28 cellular contexts compared by ENCODE assay signal in genomic region chr19:5520501-5520900, GRCh38. TPM values are rescaled to one million over a fixed set of nuclear protein-coding genes. Genes with fewer than 3 reads are reported as not detected.
DNase-seq lines count a peak whose midpoint lies in the region; ATAC-seq, FAIRE-seq and TF ChIP-seq lines count a peak whose summit lies in the region.
"Had no signal": no experiment of that assay in that cellular context is flagged by ENCODE, and none has a peak within 500 bp of the region (broad histone marks: within the 10 kb centered on the region; RNA-seq: fewer than 3 reads in every experiment).

No MANE protein-coding gene starts in this region.

- no peak overlapping the region for H3K18ac ChIP-seq in H1 (ENCODE audit: extremely low read depth, low read length)

- peaks cover 18% of the 10 kb centered on the region for H3K9me3 Mint-ChIP-seq in activated CD4-positive, alpha-beta T cell treated with anti-CD3 and anti-CD28 coated beads, Interleukin-2, amount 10 ng/mL, durations not matched to agents 24 days and 14 days

- H3K27ac ChIP-seq in HCT116 (ENCODE audit: low read depth, low read length) (no peak overlapping the region), HEK293 (ENCODE audit: extremely low read depth, low read depth, low read length) (no peak overlapping the region), H1 (ENCODE audit: low read depth, low read length) (no peak overlapping the region), right cardiac atrium (ENCODE audit: low read length) (no peak overlapping the region)
- H3K27ac ChIP-seq: BLaER1 had no signal

- no peak overlapping the region for H3K4me2 ChIP-seq in HCT116 (ENCODE audit: low read length)
- H3K4me2 ChIP-seq in H1 (ENCODE audit: insufficient read depth in 1 of 2, low read depth in 2 of 2, low read length in 2 of 2): no peak overlapping the region
- H3K4me2 ChIP-seq: BLaER1 had no signal

- no peak overlapping the region for H4K91ac ChIP-seq in H1 (replicated peaks; ENCODE audit: insufficient read length, low read length)

- no peak overlapping the region for H3K56ac ChIP-seq in H1 (replicated peaks; ENCODE audit: insufficient read length, low read depth, low read length)

- ATAC-seq in HCT116: no peak
- no peak for ATAC-seq in right cardiac atrium
- ATAC-seq: GM12878 had no signal

- no peak overlapping the region for H4K5ac ChIP-seq in H1 (ENCODE audit: insufficient read length, low read depth, low read length)

- peaks cover 11% of the 10 kb centered on the region; the same call in 1 of the 2 replicates for H3K23me2 ChIP-seq in H1 (ENCODE audit: low read depth, low read length)

- no peak overlapping the region for H2BK15ac ChIP-seq in H1 (ENCODE audit: low read length)

- no peak overlapping the region for H2BK120ac ChIP-seq in H1 (replicated peaks; ENCODE audit: low read depth, low read length)

- H3K27ac Mint-ChIP-seq in activated CD4-positive, alpha-beta T cell treated with anti-CD3 and anti-CD28 coated beads, Interleukin-2, amount 10 ng/mL, durations not matched to agents 24 days and 14 days: no peak overlapping the region
- H3K27ac Mint-ChIP-seq: CD14-positive monocyte; CD4-positive, alpha-beta memory T cell; CD4-positive, CD25-positive, alpha-beta regulatory T cell; CD8-positive, alpha-beta memory T cell had no signal

- no peak overlapping the region for H4K8ac ChIP-seq in H1 (ENCODE audit: extremely low read depth, insufficient read depth, low read length)

- no peak overlapping the region for H3K9ac ChIP-seq in HCT116 (ENCODE audit: low read length)
- no peak overlapping the region for H3K9ac ChIP-seq in H1 (replicated peaks in 1 of 4; ENCODE audit: extremely low read depth in 1 of 4, low read depth in 3 of 4, low read length in 3 of 4)
- H3K9ac ChIP-seq: BLaER1 had no signal

- CTCF ChIA-PET in HCT116 (lab: Charles Lee) (no interaction called here), HEK293 (lab: Yijun Ruan, JAX) (interaction anchor here (1.8 kb wide), 1 partner anchor 15 kb away, joined by 6 read pairs; no protein-coding TSS in a partner anchor), H1 (lab: Charles Lee; ENCODE audit: partially characterized antibody) (interaction anchor here (1.0 to 9.3 kb wide), 7 partner anchors 13 to 143 kb away, joined by 3 to 112 read pairs (median 4); no protein-coding TSS in a partner anchor)

- H4K20me1 ChIP-seq in HCT116 (ENCODE audit: insufficient read depth) (no peaks in the 10 kb centered on the region), H1 (replicated peaks in 1 of 2; ENCODE audit: control insufficient read depth in 1 of 2, insufficient read depth in 2 of 2, low read length in 2 of 2) (peaks cover 0 to 3% of the 10 kb centered on the region in 2 experiments)
- H4K20me1 ChIP-seq: BLaER1 had no signal

- no peak overlapping the region for H3K23ac ChIP-seq in H1 (ENCODE audit: insufficient read length)

- H3K36me3 Mint-ChIP-seq in activated CD4-positive, alpha-beta T cell treated with anti-CD3 and anti-CD28 coated beads, Interleukin-2, amount 10 ng/mL, durations not matched to agents 24 days and 14 days (ENCODE audit: low read depth): peaks cover 1% of the 10 kb centered on the region
- H3K36me3 Mint-ChIP-seq: CD14-positive monocyte; CD4-positive, CD25-positive, alpha-beta regulatory T cell; CD8-positive, alpha-beta memory T cell had no signal

- H3K79me2 ChIP-seq in HCT116 (ENCODE audit: insufficient read depth, low read length) (no peaks in the 10 kb centered on the region), H1 (ENCODE audit: control insufficient read depth in 1 of 2, insufficient read depth in 2 of 2, low read length in 2 of 2) (no peaks in the 10 kb centered on the region)

- no peak for TF ChIP-seq CTCF in HCT116 (IDR thresholded peaks at IDR 0.05 in 2 of 3, conservative IDR thresholded peaks at IDR 0.05 in 1 of 3; ENCODE audit: borderline replicate concordance in 1 of 3, insufficient read depth in 1 of 3, low read depth in 2 of 3, low read length in 2 of 3)
- no peak for TF ChIP-seq CTCF in HEK293 (tag by site-specific recombination; IDR thresholded peaks at IDR 0.05)
- TF ChIP-seq CTCF in H1 (IDR thresholded peaks at IDR 0.05; ENCODE audit: control extremely low read depth in 1 of 3, insufficient read depth in 1 of 3, low read depth in 1 of 3, low read length in 3 of 3): no peak

- H3K9me3 ChIP-seq in HCT116 (ENCODE audit: control insufficient read depth in 1 of 2, insufficient read depth in 1 of 2, low read depth in 1 of 2, low read length in 2 of 2): peaks cover 5 to 25% of the 10 kb centered on the region in 2 experiments; a peak in 2 of 4 replicates
- no peaks in the 10 kb centered on the region for H3K9me3 ChIP-seq in HEK293 (ENCODE audit: control insufficient read depth, insufficient read depth, low read depth, low read length)
- H3K9me3 ChIP-seq in H1 (ENCODE audit: insufficient read depth in 2 of 2, low read depth in 1 of 2, low read length in 1 of 2): peaks cover 4 to 11% of the 10 kb centered on the region in 2 experiments; a peak in 2 of 4 replicates
- peaks cover 5% of the 10 kb centered on the region for H3K9me3 ChIP-seq in right cardiac atrium (ENCODE audit: control insufficient read depth, low read length)
- H3K9me3 ChIP-seq: BE2C had no signal

- H3K4ac ChIP-seq in H1 (replicated peaks; ENCODE audit: insufficient read length, low read depth, low read length): no peak overlapping the region

- H3K4me3 Mint-ChIP-seq in activated CD4-positive, alpha-beta T cell treated with anti-CD3 and anti-CD28 coated beads, Interleukin-2, amount 10 ng/mL, durations not matched to agents 24 days and 14 days: no peak overlapping the region
- H3K4me3 Mint-ChIP-seq: CD14-positive monocyte; CD4-positive, alpha-beta memory T cell; CD8-positive, alpha-beta memory T cell had no signal

- H3K4me1 Mint-ChIP-seq in activated CD4-positive, alpha-beta T cell treated with anti-CD3 and anti-CD28 coated beads, Interleukin-2, amount 10 ng/mL, durations not matched to agents 24 days and 14 days: no peaks in the 10 kb centered on the region
- H3K4me1 Mint-ChIP-seq: CD4-positive, alpha-beta memory T cell; CD8-positive, alpha-beta memory T cell had no signal

- no peak for TF ChIP-seq RAD21 in HCT116 (IDR thresholded peaks at IDR 0.05; ENCODE audit: low read depth)
- TF ChIP-seq RAD21 in H1 (IDR thresholded peaks at IDR 0.05 in 1 of 2, conservative IDR thresholded peaks at IDR 0.05 in 1 of 2; ENCODE audit: low read depth in 2 of 2, low read length in 2 of 2): no peak

- no peak overlapping the region for H2AK5ac ChIP-seq in H1 (ENCODE audit: low read depth, low read length)

- intact Hi-C loops in HCT116 (cut with micrococcal nuclease): no loop called here
- intact Hi-C loops in right cardiac atrium (cut with DNase I): no loop called here
- intact Hi-C loops in activated CD4-positive, alpha-beta T cell treated with anti-CD3 and anti-CD28 coated beads, Interleukin-2, amount 10 ng/mL, durations not matched to agents 24 days and 14 days (cut with micrococcal nuclease): no loop called here

- no peaks in the 10 kb centered on the region for H3K9me2 ChIP-seq in HCT116 (ENCODE audit: insufficient read depth)

- no peak overlapping the region for H2BK20ac ChIP-seq in H1 (ENCODE audit: low read length)

- H2BK12ac ChIP-seq in H1 (ENCODE audit: low read depth, low read length): no peak overlapping the region

- H3K4me3 ChIP-seq in HCT116 (replicated peaks in 1 of 2; ENCODE audit: low read depth in 1 of 2, low read length in 2 of 2) (no peak overlapping the region), HEK293 (ENCODE audit: low read depth, low read length) (no peak overlapping the region), H1 (ENCODE audit: extremely low read depth in 1 of 4, insufficient read depth in 2 of 4, low read depth in 3 of 4, low read length in 4 of 4) (no peak overlapping the region), right cardiac atrium (ENCODE audit: low read length) (no peak overlapping the region)
- H3K4me3 ChIP-seq: BLaER1, GM12878 had no signal

- H3K27me3 ChIP-seq in HCT116 (ENCODE audit: insufficient read depth, low read length) (no peaks in the 10 kb centered on the region), H1 (replicated peaks in 1 of 4; ENCODE audit: control insufficient read depth in 3 of 4, extremely low read depth in 1 of 4, insufficient read depth in 3 of 4, low read length in 3 of 4) (no peaks in the 10 kb centered on the region), right cardiac atrium (ENCODE audit: control insufficient read depth, insufficient read depth) (no peaks in the 10 kb centered on the region)
- H3K27me3 ChIP-seq: BE2C, BLaER1 had no signal

- no peaks in the 10 kb centered on the region for H3K79me1 ChIP-seq in H1 (ENCODE audit: low read depth, low read length)

- no peaks in the 10 kb centered on the region for H3K27me3 Mint-ChIP-seq in activated CD4-positive, alpha-beta T cell treated with anti-CD3 and anti-CD28 coated beads, Interleukin-2, amount 10 ng/mL, durations not matched to agents 24 days and 14 days

- POLR2A ChIA-PET in HCT116 (lab: Charles Lee): no interaction called here
- POLR2A ChIA-PET in HEK293 (lab: Yijun Ruan, JAX): interaction anchor here (0.6 kb wide), 1 partner anchor 39 kb away, joined by 4 read pairs; no protein-coding TSS in a partner anchor
- POLR2A ChIA-PET in H1 (lab: Charles Lee; ENCODE audit: partially characterized antibody): interaction anchor here (0.8 kb wide), 1 partner anchor 169 kb away, joined by 3 read pairs; no protein-coding TSS in a partner anchor

- H2AFZ ChIP-seq in HCT116 (ENCODE audit: low read depth, low read length, poor library complexity, severe bottlenecking) (no peak overlapping the region), H1 (ENCODE audit: low read length) (no peak overlapping the region)

- no peak for DNase-seq in HCT116 (ENCODE audit: low read depth, low spot score)
- DNase-seq in H1 (ENCODE audit: low read depth in 1 of 2, low spot score in 2 of 2): no peak
- no peak for DNase-seq in right cardiac atrium
- no peak for DNase-seq in HK-2 (ENCODE audit: unreplicated experiment)
- DNase-seq in activated CD4-positive, alpha-beta T cell treated with anti-CD3 and anti-CD28 coated beads, Interleukin-2, amount 10 ng/mL, durations not matched to agents 24 days and 14 days: no peak
- DNase-seq: 8988T; ACHN; BE2C; C1 segment of cervical spinal cord; CD4-positive, alpha-beta memory T cell; CD4-positive, CD25-positive, alpha-beta regulatory T cell; CD8-positive, alpha-beta memory T cell; COR-L47; DMS 273 treated with DMSO at 0.1 percent for 48 hours; DMS153; DMS53; DMS79; DND-41; EL; GDM1 had no signal

- FAIRE-seq in H1 (lab: Jason Lieb, UNC): no peak
- FAIRE-seq: A204.1, GM12878, GM12892, GM18507 had no signal

- no peak overlapping the region for H2BK5ac ChIP-seq in H1 (ENCODE audit: low read depth, low read length)

- no peaks in the 10 kb centered on the region for H3K4me1 ChIP-seq in HCT116 (ENCODE audit: control insufficient read depth in 1 of 2, insufficient read depth in 2 of 2, low read length in 2 of 2)
- H3K4me1 ChIP-seq in HEK293 (ENCODE audit: control insufficient read depth, insufficient read depth, low read length): no peaks in the 10 kb centered on the region
- peaks cover 0 to 8% (median 0%) of the 10 kb centered on the region in 4 experiments; a peak in 5 of 7 replicates for H3K4me1 ChIP-seq in H1 (replicated peaks in 1 of 4; ENCODE audit: control insufficient read depth in 3 of 4, insufficient read depth in 4 of 4, low read length in 3 of 4)
- H3K4me1 ChIP-seq in right cardiac atrium (ENCODE audit: control insufficient read depth, insufficient read depth, low read length): no peaks in the 10 kb centered on the region
- H3K4me1 ChIP-seq: BE2C had no signal

- WGBS in H1 (ENCODE audit: extremely low coverage in 1 of 2, insufficient coverage in 1 of 2, insufficient read length in 1 of 2, insufficient replicate concordance in 2 of 2, low coverage in 1 of 2, low lambda C conversion rate in 2 of 2, missing lambda C conversion rate in 1 of 2), 2 experiments: 91% methylated on average over 4 of the region's 4 CpGs; no CpG with 5 or more reads in 1 of the 2 experiments
- WGBS in right cardiac atrium: 96% methylated on average over 4 of the region's 4 CpGs

- no TSS peak for BruUV-seq in HCT116 (replicated peaks; lab: Mats Ljungman, UMichigan)

- no peak overlapping the region for H3K14ac ChIP-seq in H1 (ENCODE audit: insufficient read length)

- TF ChIP-seq EP300 in H1 (IDR thresholded peaks at IDR 0.05; ENCODE audit: borderline replicate concordance in 1 of 2, low read depth in 2 of 2, low read length in 2 of 2): no peak

- TF ChIP-seq POLR2A in HCT116 (IDR thresholded peaks at IDR 0.05; ENCODE audit: borderline replicate concordance, extremely low read depth, insufficient read depth, insufficient read length) (no peak), H1 (IDR thresholded peaks at IDR 0.05; ENCODE audit: control extremely low read depth in 1 of 2, low read depth in 2 of 2, low read length in 2 of 2) (no peak)

- H3K36me3 ChIP-seq in HCT116 (ENCODE audit: control insufficient read depth in 1 of 2, insufficient read depth in 2 of 2, low read length in 2 of 2) (no peaks in the 10 kb centered on the region), HEK293 (ENCODE audit: control insufficient read depth in 2 of 2, insufficient read depth in 1 of 2, low read length in 2 of 2) (no peaks in the 10 kb centered on the region), H1 (ENCODE audit: control insufficient read depth in 2 of 4, insufficient read depth in 4 of 4, low read length in 3 of 4) (no peaks in the 10 kb centered on the region)
- H3K36me3 ChIP-seq: BE2C, BLaER1 had no signal

- RAD21 ChIA-PET in HCT116 (lab: Charles Lee; ENCODE audit: low non-redundant PET in 1 of 2, low total read pairs in 2 of 2, uncharacterized antibody in 2 of 2, unreplicated experiment in 2 of 2): no interaction called here

RNA-seq across cellular contexts. Expression of gene TINCR, which starts 47.3 kb away (rescaled TPM):
- total RNA-seq in HCT116 (2021; ENCODE audit: unreplicated experiment): 6.1 TPM
- polyA plus RNA-seq in HCT116 (2012): 4.1 and 5.8 TPM in 2 replicates
- 0.48 and 0.52 TPM in 2 replicates for total RNA-seq in H1 (2021; fragmentation: NEBNext Ultra II Directional; extraction: Animal tissue kit (Norgen Biotek cat#: 25700))
- 1.2 and 1.4 TPM in 2 replicates for polyA plus RNA-seq in H1 (2011; rRNA removed)
- 1.1 TPM for polyA plus RNA-seq in H1 (2011; cell fraction: cytosol; rRNA removed)
- 0.86 TPM for polyA plus RNA-seq in H1 (2011; cell fraction: nucleus; rRNA removed)
- polyA plus RNA-seq in H1 (2012, experiment 1 of 2): 0.29 to 0.72 TPM (median 0.65 TPM) in 4 replicates
- polyA plus RNA-seq in H1 (2012, experiment 2 of 2): 0.77 TPM
- polyA plus RNA-seq in H1 (2013, experiment 1 of 2): 0.30 TPM
- polyA plus RNA-seq in H1 (2013, experiment 2 of 2): 0.48 TPM
- polyA minus RNA-seq in H1 (2011; rRNA and poly(A)+ RNA removed): 0.27 and 0.38 TPM in 2 replicates
- 0.95 TPM for polyA minus RNA-seq in H1 (2011; cell fraction: cytosol; rRNA and poly(A)+ RNA removed)
- polyA minus RNA-seq in H1 (2011; cell fraction: nucleus; rRNA and poly(A)+ RNA removed): not detected
- total RNA-seq in right cardiac atrium: under 1 TPM in 3 of 4 donors, not detected in 1; 0.06 to 0.11 (median 0.08) TPM
- polyA plus RNA-seq in right cardiac atrium: 0.34 TPM
- 0.33 and 0.52 TPM in 2 replicates for total RNA-seq in activated CD4-positive, alpha-beta T cell treated with anti-CD3 and anti-CD28 coated beads, Interleukin-2, amount 10 ng/mL, durations not matched to agents 24 days and 14 days
- total RNA-seq: G401 had no signal
- polyA plus RNA-seq: CD14-positive monocyte; CD4-positive, CD25-positive, alpha-beta regulatory T cell had no signal
